In genomic region chr21:39518055-39518844, GRCh38 we compare ENCODE assay signal across 8 cellular contexts.
DNase-seq lines count a peak whose midpoint lies in the region; ATAC-seq lines count a peak whose summit lies in the region.

No MANE protein-coding gene starts in this region.

- H3K4me3 Mint-ChIP-seq in activated CD4-positive, alpha-beta memory T cell treated with anti-CD3 and anti-CD28 coated beads, Interleukin-2, amount 10 ng/mL, durations not matched to agents 7 days and 5 days: no peak overlapping the region

- POLR2A ChIA-PET in activated CD4-positive, alpha-beta memory T cell treated with anti-CD3 and anti-CD28 coated beads, Interleukin-2, amount 10 ng/mL, durations not matched to agents 7 days and 5 days (lab: Charles Lee): no interaction called here

- H3K36me3 Mint-ChIP-seq in activated CD4-positive, alpha-beta memory T cell treated with anti-CD3 and anti-CD28 coated beads, Interleukin-2, amount 10 ng/mL, durations not matched to agents 7 days and 5 days (ENCODE audit: low read depth): no peaks in the 10 kb centered on the region

- H3K9me3 Mint-ChIP-seq in activated CD4-positive, alpha-beta memory T cell treated with anti-CD3 and anti-CD28 coated beads, Interleukin-2, amount 10 ng/mL, durations not matched to agents 7 days and 5 days: no peaks in the 10 kb centered on the region

- DNase-seq in AG08395 (ENCODE audit: low spot score) (peak; percentile 74), HK-2 (ENCODE audit: unreplicated experiment) (peak; percentile 40), NCI-H748 treated with DMSO at 0.1 percent for 48 hours (lab: John Stamatoyannopoulos, UW) (peak; percentile 75), epidermal melanocyte (ENCODE audit: insufficient read length, low spot score) (peak; percentile 58), mucosa of gallbladder (ENCODE audit: low spot score) (peak; percentile 26), superior temporal gyrus (ENCODE audit: extremely low spot score) (peak; percentile 89)
- peak; percentile 35 for DNase-seq in activated CD4-positive, alpha-beta memory T cell treated with anti-CD3 and anti-CD28 coated beads, Interleukin-2, amount 10 ng/mL, durations not matched to agents 7 days and 5 days

- no peak overlapping the region for H3K27ac Mint-ChIP-seq in activated CD4-positive, alpha-beta memory T cell treated with anti-CD3 and anti-CD28 coated beads, Interleukin-2, amount 10 ng/mL, durations not matched to agents 7 days and 5 days

- peaks cover 6% of the 10 kb centered on the region for H3K27me3 Mint-ChIP-seq in activated CD4-positive, alpha-beta memory T cell treated with anti-CD3 and anti-CD28 coated beads, Interleukin-2, amount 10 ng/mL, durations not matched to agents 7 days and 5 days

- H3K4me1 Mint-ChIP-seq in activated CD4-positive, alpha-beta memory T cell treated with anti-CD3 and anti-CD28 coated beads, Interleukin-2, amount 10 ng/mL, durations not matched to agents 7 days and 5 days: no peaks in the 10 kb centered on the region

- CTCF ChIA-PET in activated CD4-positive, alpha-beta memory T cell treated with anti-CD3 and anti-CD28 coated beads, Interleukin-2, amount 10 ng/mL, durations not matched to agents 7 days and 5 days (lab: Charles Lee): interaction anchor here (0.6 to 3.9 kb wide), 12 partner anchors 8 to 947 kb away, joined by 3 to 25 read pairs (median 3); partner anchors contain the start of gene SH3BGR

- ATAC-seq in GM18511 (IDR thresholded peaks at IDR 0.05; ENCODE audit: unreplicated experiment): peak; percentile 79

Comparison
In these comparisons a context has a peak if more than half of its experiments do, and no peak if none do; other contexts are left out.
1. Peak in every context shown above with its lines: DNase-seq and ATAC-seq.
2. DNase-seq: peak in every context shown above with its lines; median percentile 89 in superior temporal gyrus; 75 in NCI-H748 treated with DMSO at 0.1 percent for 48 hours; 74 in AG08395; 58 in epidermal melanocyte; 40 in HK-2; 35 in activated CD4-positive, alpha-beta memory T cell treated with anti-CD3 and anti-CD28 coated beads, Interleukin-2, amount 10 ng/mL, durations not matched to agents 7 days and 5 days; 26 in mucosa of gallbladder.